In the genomic region with DNA sequence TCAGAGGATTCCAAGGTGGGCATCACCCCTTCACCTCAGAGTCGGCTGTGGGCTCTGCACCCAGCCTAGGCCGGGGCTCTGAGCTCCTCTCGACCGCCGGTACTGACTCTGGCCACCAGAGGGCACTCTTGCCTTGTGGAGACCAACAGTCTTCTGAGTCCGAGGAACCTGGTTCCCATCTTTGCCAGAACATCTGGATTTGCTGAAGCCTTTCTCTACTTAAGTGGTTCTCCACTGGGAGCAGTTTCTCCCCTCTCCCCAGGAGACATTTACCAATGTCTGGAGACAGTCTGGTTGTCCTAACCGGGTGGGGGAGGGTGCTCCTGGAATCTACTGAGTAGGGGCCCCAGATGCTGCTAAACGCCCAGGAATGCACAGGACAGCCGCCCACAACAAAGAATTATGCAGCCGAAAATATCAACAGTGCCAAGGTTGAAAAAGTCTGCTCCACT, we compare ENCODE assay signal across 9 cellular contexts. TPM values are rescaled to one million over a fixed set of nuclear protein-coding genes. Genes with fewer than 3 reads are reported as not detected.
A peak's percentile ranks its signal among the peaks of the same experiment; 100 is the strongest.
DNase-seq lines count a peak whose midpoint lies in the region; ATAC-seq, FAIRE-seq and TF ChIP-seq lines count a peak whose summit lies in the region.
"Had no signal": no experiment of that assay in that cellular context is flagged by ENCODE, and none has a peak within 500 bp of the region (broad histone marks: within the 10 kb centered on the region; RNA-seq: fewer than 3 reads in every experiment).

No MANE protein-coding gene starts in this region.

- 11 to 19% (median 14%) methylated on average over 9 to 10 of the region's 10 CpGs for WGBS in adrenal gland, 4 donors

- FAIRE-seq in GM12891 (lab: Jason Lieb, UNC): peak; percentile 75

- TF ChIP-seq CTCF in adrenal gland (IDR thresholded peaks at IDR 0.05) (peak; percentile 83 to 95 (median 92)), vagina (IDR thresholded peaks at IDR 0.05) (peak; percentile 85 to 93 (median 87))

- ATAC-seq in left cardiac atrium: peak; percentile 82 to 89
- ATAC-seq in HG02840 (IDR thresholded peaks at IDR 0.05; ENCODE audit: low FRiP score, unreplicated experiment): no peak

- H3K27me3 ChIP-seq in adrenal gland (no peaks in the 10 kb centered on the region), vagina (no peaks in the 10 kb centered on the region)

- intact Hi-C loops in adrenal gland (cut with DNase I) (loop anchor here (2.0 kb wide), 1 partner anchor 65 kb away; no protein-coding TSS in a partner anchor), left cardiac atrium (cut with DNase I) (loop anchor here (1.0 to 2.0 kb wide), 2 partner anchors 65 to 66 kb away; no protein-coding TSS in a partner anchor), vagina (cut with DNase I) (loop anchor here (2.0 kb wide), 1 partner anchor 65 kb away; no protein-coding TSS in a partner anchor)

- H3K9me3 ChIP-seq in adrenal gland (replicated peaks in 1 of 3): no peaks in the 10 kb centered on the region
- no peaks in the 10 kb centered on the region for H3K9me3 ChIP-seq in vagina

- no peak for TF ChIP-seq POLR2A in GM12891 (IDR thresholded peaks at IDR 0.05; ENCODE audit: low read depth, low read length)
- no peak for TF ChIP-seq POLR2A in adrenal gland (IDR thresholded peaks at IDR 0.05)
- no peak for TF ChIP-seq POLR2A in vagina (IDR thresholded peaks at IDR 0.05)

- H3K36me3 ChIP-seq in adrenal gland (replicated peaks in 1 of 2) (no peaks in the 10 kb centered on the region), vagina (no peaks in the 10 kb centered on the region)

- DNase-seq in GM12891 (ENCODE audit: insufficient read length, low spot score) (peak; percentile 73), NCI-H128 (lab: John Stamatoyannopoulos, UW; ENCODE audit: unreplicated experiment) (peak; percentile 85), T-helper 2 cell (peak; percentile 57 to 80 (median 72)), adrenal gland (peak; percentile 84 to 96 (median 89)), left cardiac atrium (peak; percentile 89), putamen (ENCODE audit: low spot score) (peak; percentile 60), vagina (ENCODE audit: extremely low spot score in 2 of 2) (no peak)

- H3K27ac ChIP-seq in adrenal gland (no peak overlapping the region), vagina (no peak overlapping the region)

- H3K4me3 ChIP-seq in adrenal gland: no peak overlapping the region
- no peak overlapping the region for H3K4me3 ChIP-seq in vagina
- H3K4me3 ChIP-seq: skin epidermis had no signal

- H3K4me1 ChIP-seq in adrenal gland (replicated peaks in 1 of 2): no peaks in the 10 kb centered on the region
- H3K4me1 ChIP-seq in vagina: peaks cover 14% of the 10 kb centered on the region

TF ChIP-seq in GM12891, 5 proteins besides CTCF, POLR2A, EP300 and RAD21:
- no peak for TF ChIP-seq POU2F2 (IDR thresholded peaks at IDR 0.05; ENCODE audit: low read depth, low read length)
- no peak for TF ChIP-seq TAF1 (IDR thresholded peaks at IDR 0.05; ENCODE audit: low read depth, low read length)
- no peak for TF ChIP-seq SPI1 (IDR thresholded peaks at IDR 0.05; ENCODE audit: low read depth, low read length)
- no peak for TF ChIP-seq POLR2AphosphoS5 (IDR thresholded peaks at IDR 0.05; ENCODE audit: low read depth, low read length)
- TF ChIP-seq PAX5 (IDR thresholded peaks at IDR 0.05; ENCODE audit: insufficient read depth, low read length, severe bottlenecking): no peak

RNA-seq across cellular contexts. Expression of a gene that starts 9.4 kb away (rescaled TPM):
- 1.3 TPM for polyA plus RNA-seq in GM12891 (2012; ENCODE audit: low read depth, missing spikeins)
- not detected for total RNA-seq in adrenal gland
- not detected for polyA plus RNA-seq in adrenal gland
- total RNA-seq in left cardiac atrium: not detected
- not detected for total RNA-seq in vagina

RNA-seq across cellular contexts. Expression of a gene that starts 44.7 kb away (rescaled TPM):
- polyA plus RNA-seq in GM12891 (2012; ENCODE audit: low read depth, missing spikeins): 1.6 TPM
- total RNA-seq in adrenal gland (10 to 100 TPM; 34.4 to 69.2 (median 45.0) TPM), left cardiac atrium (10 to 100 TPM; 25.4 to 27.0 TPM), vagina (29.2 TPM)
- 10 to 100 TPM; 14.2 to 33.6 (median 20.7) TPM for polyA plus RNA-seq in adrenal gland

RNA-seq across cellular contexts. Expression of a gene that starts 48.0 kb away (rescaled TPM):
- 7.4 TPM for polyA plus RNA-seq in GM12891 (2012; ENCODE audit: low read depth, missing spikeins)
- total RNA-seq in adrenal gland (10 to 100 TPM in 5 of 8 donors, 1 to 10 TPM in 3; 6.1 to 18.7 (median 14.8) TPM), left cardiac atrium (10 to 100 TPM; 17.3 to 21.4 TPM), vagina (37.3 TPM)
- polyA plus RNA-seq in adrenal gland: 1 to 10 TPM; 3.3 to 8.5 (median 4.9) TPM

Comparison
In these comparisons a context has a peak if more than half of its experiments do, and no peak if none do; other contexts are left out.
1. DNase-seq: peak in GM12891 (single experiment), NCI-H128 (single experiment), T-helper 2 cell (5 of 5), adrenal gland (7 of 7), left cardiac atrium (single experiment) and putamen (single experiment); none in vagina (0 of 2).